ENCODE assay signal across 1 cellular context in genomic region chr2:223860809-223861738, GRCh38.
TF ChIP-seq lines count a peak whose summit lies in the region.

No MANE protein-coding gene starts in this region.

TF ChIP-seq in GM12878, 131 proteins besides CTCF, POLR2A, EP300 and RAD21 (continued from another document):
- TF ChIP-seq PBX3 (IDR thresholded peaks at IDR 0.05; ENCODE audit: insufficient replicate concordance, low read depth, low read length) (no peak), RFX5 (IDR thresholded peaks at IDR 0.05; ENCODE audit: low read depth, low read length) (no peak), STAT3 (IDR thresholded peaks at IDR 0.05; ENCODE audit: low read depth, low read length) (no peak), IRF5 (IDR thresholded peaks at IDR 0.05; ENCODE audit: borderline replicate concordance) (no peak), MEF2B (IDR thresholded peaks at IDR 0.05; ENCODE audit: partially characterized antibody, poor library complexity, severe bottlenecking) (no peak), MTA2 (IDR thresholded peaks at IDR 0.05; ENCODE audit: low read depth) (no peak), NFYA (IDR thresholded peaks at IDR 0.05; ENCODE audit: borderline replicate concordance, low read depth, low read length) (no peak)
